In genomic region chr5:76451046-76451701, GRCh38 we compare ENCODE assay signal across 20 cellular contexts. TPM values are rescaled to one million over a fixed set of nuclear protein-coding genes. Genes with fewer than 3 reads are reported as not detected.
A peak's percentile ranks its signal among the peaks of the same experiment; 100 is the strongest.
DNase-seq lines count a peak whose midpoint lies in the region; ATAC-seq, FAIRE-seq and TF ChIP-seq lines count a peak whose summit lies in the region.
"Had no signal": no experiment of that assay in that cellular context is flagged by ENCODE, and none has a peak within 500 bp of the region (broad histone marks: within the 10 kb centered on the region; RNA-seq: fewer than 3 reads in every experiment).

No MANE protein-coding gene starts in this region.

- no peak for TF ChIP-seq RAD21 in K562 (CRISPR knock-in tag; conservative IDR thresholded peaks at IDR 0.05 in 1 of 2, IDR thresholded peaks at IDR 0.05 in 1 of 2)

- DNase-seq in activated naive CD8-positive, alpha-beta T cell treated with anti-CD3 and anti-CD28 coated beads for 36 hours, result no peak
- DNase-seq in K562 (ENCODE audit: extremely low read depth in 1 of 4, low spot score in 3 of 4), result no peak
- DNase-seq in stimulated activated naive B cell treated with anti-CD40 and anti-IgM and Interleukin-4, amounts not matched to agents 10 μg/mL and 1 μg/mL and 100 μg/mL, for 72 hours, result no peak
- DNase-seq in prostate gland (ENCODE audit: low spot score), result no peak
- DNase-seq in tibial nerve (ENCODE audit: low spot score in 2 of 2), result no peak
- no peak for DNase-seq in COR-L47 (lab: John Stamatoyannopoulos, UW)
- DNase-seq: activated naive CD4-positive, alpha-beta T cell treated with anti-CD3 and anti-CD28 coated beads for 36 hours; esophagus squamous epithelium; H7; KG1; NCI-H1436 treated with DMSO at 0.1 percent for 48 hours; NCI-H774; Peyer's patch; stimulated activated CD4-positive, alpha-beta T cell treated with anti-CD3 and anti-CD28 coated beads, Interleukin-4, amount 100 ng/mL, for 24 hours; SW 1271 had no signal

- H3K36me3 ChIP-seq in OCI-LY3 (replicated peaks; ENCODE audit: low read depth, low read length), result no peaks in the 10 kb centered on the region
- no peaks in the 10 kb centered on the region for H3K36me3 ChIP-seq in K562 (ENCODE audit: control insufficient read depth, insufficient read depth, low read length)
- no peaks in the 10 kb centered on the region for H3K36me3 ChIP-seq in prostate gland
- no peaks in the 10 kb centered on the region for H3K36me3 ChIP-seq in tibial nerve
- H3K36me3 ChIP-seq: breast epithelium, esophagus squamous epithelium, Peyer's patch had no signal

- no peak for TF ChIP-seq CTCF in OCI-LY3 (IDR thresholded peaks at IDR 0.05; ENCODE audit: low read depth, low read length)
- TF ChIP-seq CTCF in K562 (IDR thresholded peaks at IDR 0.05 in 2 of 3, conservative IDR thresholded peaks at IDR 0.05 in 1 of 3; ENCODE audit: insufficient read depth in 2 of 3, low read depth in 1 of 3, low read length in 3 of 3), result no peak
- TF ChIP-seq CTCF in prostate gland (IDR thresholded peaks at IDR 0.05), result no peak
- no peak for TF ChIP-seq CTCF in tibial nerve (IDR thresholded peaks at IDR 0.05)

- H3K9me1 ChIP-seq in K562 (ENCODE audit: control insufficient read depth, insufficient read depth, low read length), result no peaks in the 10 kb centered on the region

- peak overlapping the region; percentile 8 for H3K4me3 Mint-ChIP-seq in activated naive CD8-positive, alpha-beta T cell
- no peak overlapping the region for H3K4me3 Mint-ChIP-seq in activated naive CD8-positive, alpha-beta T cell treated with anti-CD3 and anti-CD28 coated beads for 36 hours
- peak overlapping the region in 1 of 2 donors; percentile 2 for H3K4me3 Mint-ChIP-seq in stimulated activated naive B cell treated with anti-CD40 and anti-IgM and Interleukin-4, amounts not matched to agents 10 μg/mL and 1 μg/mL and 100 μg/mL, for 72 hours
- H3K4me3 Mint-ChIP-seq: activated naive CD4-positive, alpha-beta T cell treated with anti-CD3 and anti-CD28 coated beads for 36 hours had no signal

- H3K4me1 ChIP-seq in OCI-LY3 (ENCODE audit: low read length), result peaks cover 8% of the 10 kb centered on the region
- peaks cover 0 to 8% of the 10 kb centered on the region in 2 experiments; a peak in 3 of 5 replicates for H3K4me1 ChIP-seq in K562 (replicated peaks in 1 of 2; ENCODE audit: control insufficient read depth in 2 of 2, insufficient read depth in 2 of 2, low read length in 2 of 2)
- no peaks in the 10 kb centered on the region for H3K4me1 ChIP-seq in prostate gland (replicated peaks)
- peaks cover 0 to 21% (median 13%) of the 10 kb centered on the region in 4 donors for H3K4me1 ChIP-seq in tibial nerve
- H3K4me1 ChIP-seq: breast epithelium had no signal

- H3K4me1 Mint-ChIP-seq in activated naive CD8-positive, alpha-beta T cell (ENCODE audit: low read depth), result peaks cover 49% of the 10 kb centered on the region
- peaks cover 28% of the 10 kb centered on the region for H3K4me1 Mint-ChIP-seq in activated naive CD8-positive, alpha-beta T cell treated with anti-CD3 and anti-CD28 coated beads for 36 hours
- peaks cover 8 to 16% of the 10 kb centered on the region in 2 donors for H3K4me1 Mint-ChIP-seq in stimulated activated naive B cell treated with anti-CD40 and anti-IgM and Interleukin-4, amounts not matched to agents 10 μg/mL and 1 μg/mL and 100 μg/mL, for 72 hours

- no peak overlapping the region for H3K27ac ChIP-seq in OCI-LY3 (ENCODE audit: low read length)
- no peak overlapping the region for H3K27ac ChIP-seq in K562 (ENCODE audit: extremely low read depth, low read depth, low read length)
- H3K27ac ChIP-seq in prostate gland, result no peak overlapping the region
- H3K27ac ChIP-seq in tibial nerve, result peak overlapping the region in 1 of 4 donors; percentile 57
- H3K27ac ChIP-seq: breast epithelium, esophagus squamous epithelium, HL-60, Peyer's patch had no signal

- WGBS in K562 (ENCODE audit: insufficient coverage, low coverage, missing lambda C conversion rate), result 22% methylated on average over 5 of the region's 6 CpGs
- WGBS in prostate gland, result 76% methylated on average over 6 of the region's 6 CpGs
- 51 to 75% methylated on average over 6 of the region's 6 CpGs for whole genome bisulfite sequencing in tibial nerve, 2 donors

- CTCF ChIA-PET in K562 (lab: Yijun Ruan, JAX; ENCODE audit: low intra/inter-chr PET ratio), result no interaction called here

- H3K9me3 ChIP-seq in OCI-LY3 (ENCODE audit: insufficient read depth, low read length) (no peaks in the 10 kb centered on the region), K562 (replicated peaks; ENCODE audit: control insufficient read depth, insufficient read depth, low read depth, low read length) (no peaks in the 10 kb centered on the region), prostate gland (no peaks in the 10 kb centered on the region), tibial nerve (no peaks in the 10 kb centered on the region)
- H3K9me3 ChIP-seq: breast epithelium, esophagus squamous epithelium, Peyer's patch had no signal

- no peaks in the 10 kb centered on the region for H3K9me3 Mint-ChIP-seq in activated naive CD8-positive, alpha-beta T cell (ENCODE audit: low read depth)
- peaks cover 3% of the 10 kb centered on the region for H3K9me3 Mint-ChIP-seq in activated naive CD8-positive, alpha-beta T cell treated with anti-CD3 and anti-CD28 coated beads for 36 hours
- H3K9me3 Mint-ChIP-seq in stimulated activated naive B cell treated with anti-CD40 and anti-IgM and Interleukin-4, amounts not matched to agents 10 μg/mL and 1 μg/mL and 100 μg/mL, for 72 hours, result no peaks in the 10 kb centered on the region
- H3K9me3 Mint-ChIP-seq: activated naive CD4-positive, alpha-beta T cell treated with anti-CD3 and anti-CD28 coated beads for 36 hours had no signal

- TF ChIP-seq POLR2A in K562 (conservative IDR thresholded peaks at IDR 0.05), result no peak
- TF ChIP-seq POLR2A in prostate gland (IDR thresholded peaks at IDR 0.05), result no peak
- no peak for TF ChIP-seq POLR2A in tibial nerve (IDR thresholded peaks at IDR 0.05)

- POLR2A ChIA-PET in K562 (lab: Yijun Ruan, JAX), result interaction anchor here (0.9 to 1.5 kb wide), 3 partner anchors 8 to 41 kb away, joined by 3 to 4 read pairs (median 3); no protein-coding TSS in a partner anchor

- H3K4me3 ChIP-seq in OCI-LY3 (ENCODE audit: low read length) (no peak overlapping the region), K562 (no peak overlapping the region), prostate gland (no peak overlapping the region), tibial nerve (no peak overlapping the region)
- H3K4me3 ChIP-seq: breast epithelium, esophagus squamous epithelium, Peyer's patch had no signal

- peak overlapping the region; percentile 11 for H3K27ac Mint-ChIP-seq in activated naive CD8-positive, alpha-beta T cell
- H3K27ac Mint-ChIP-seq in activated naive CD8-positive, alpha-beta T cell treated with anti-CD3 and anti-CD28 coated beads for 36 hours, result no peak overlapping the region
- H3K27ac Mint-ChIP-seq in stimulated activated naive B cell treated with anti-CD40 and anti-IgM and Interleukin-4, amounts not matched to agents 10 μg/mL and 1 μg/mL and 100 μg/mL, for 72 hours, result no peak overlapping the region
- H3K27ac Mint-ChIP-seq: activated naive CD4-positive, alpha-beta T cell treated with anti-CD3 and anti-CD28 coated beads for 36 hours had no signal

- H3K27me3 ChIP-seq in OCI-LY3 (ENCODE audit: low read depth, low read length), result no peaks in the 10 kb centered on the region
- no peaks in the 10 kb centered on the region for H3K27me3 ChIP-seq in K562 (ENCODE audit: control insufficient read depth in 2 of 2, insufficient read depth in 2 of 2, low read length in 2 of 2)
- no peaks in the 10 kb centered on the region for H3K27me3 ChIP-seq in prostate gland (replicated peaks; ENCODE audit: insufficient read depth)
- H3K27me3 ChIP-seq in tibial nerve, result no peaks in the 10 kb centered on the region
- H3K27me3 ChIP-seq: breast epithelium, Peyer's patch had no signal

- FAIRE-seq in K562 (lab: Jason Lieb, UNC), result no peak
- FAIRE-seq: GM18507 had no signal

- ATAC-seq in K562, result no peak
- peak; percentile 38 to 39 for ATAC-seq in stimulated activated naive B cell treated with anti-CD40 and anti-IgM and Interleukin-4, amounts not matched to agents 10 μg/mL and 1 μg/mL and 100 μg/mL, for 72 hours (replicated peaks)

- no peaks in the 10 kb centered on the region for H3K79me2 ChIP-seq in OCI-LY3 (ENCODE audit: low read length)
- H3K79me2 ChIP-seq in K562 (ENCODE audit: control insufficient read depth, insufficient read depth, low read length), result no peaks in the 10 kb centered on the region

- intact Hi-C loops in K562 (cut with micrococcal nuclease) (no loop called here), prostate gland (cut with DNase I) (no loop called here)

- no peak overlapping the region for H3K9ac ChIP-seq in OCI-LY3 (ENCODE audit: low read length)
- no peak overlapping the region for H3K9ac ChIP-seq in K562 (ENCODE audit: insufficient read depth in 1 of 2, low read depth in 2 of 2, low read length in 2 of 2)

- H3K27me3 Mint-ChIP-seq in activated naive CD8-positive, alpha-beta T cell, result no peaks in the 10 kb centered on the region
- H3K27me3 Mint-ChIP-seq in activated naive CD8-positive, alpha-beta T cell treated with anti-CD3 and anti-CD28 coated beads for 36 hours, result no peaks in the 10 kb centered on the region
- no peaks in the 10 kb centered on the region for H3K27me3 Mint-ChIP-seq in stimulated activated naive B cell treated with anti-CD40 and anti-IgM and Interleukin-4, amounts not matched to agents 10 μg/mL and 1 μg/mL and 100 μg/mL, for 72 hours

- peaks cover 28% of the 10 kb centered on the region for H3K36me3 Mint-ChIP-seq in activated naive CD8-positive, alpha-beta T cell
- H3K36me3 Mint-ChIP-seq in activated naive CD8-positive, alpha-beta T cell treated with anti-CD3 and anti-CD28 coated beads for 36 hours, result peaks cover 24% of the 10 kb centered on the region
- H3K36me3 Mint-ChIP-seq in stimulated activated naive B cell treated with anti-CD40 and anti-IgM and Interleukin-4, amounts not matched to agents 10 μg/mL and 1 μg/mL and 100 μg/mL, for 72 hours, result no peaks in the 10 kb centered on the region

- in situ Hi-C loops in K562 (cut with MboI), result no loop called here

- TF ChIP-seq EP300 in K562 (IDR thresholded peaks at IDR 0.05; ENCODE audit: low read length), result no peak
- TF ChIP-seq EP300 in tibial nerve (IDR thresholded peaks at IDR 0.05), result no peak

- no peaks in the 10 kb centered on the region for H4K20me1 ChIP-seq in OCI-LY3 (ENCODE audit: insufficient read depth, low read length)
- H4K20me1 ChIP-seq in K562 (replicated peaks; ENCODE audit: control insufficient read depth, insufficient read depth, low read length), result no peaks in the 10 kb centered on the region

- no peak overlapping the region for H2AFZ ChIP-seq in OCI-LY3 (ENCODE audit: low read depth, low read length)
- H2AFZ ChIP-seq in K562 (ENCODE audit: low read depth, low read length), result no peak overlapping the region

- H3K4me2 ChIP-seq in OCI-LY3 (ENCODE audit: low read length) (peak overlapping the region; percentile 31; the same call in 1 of the 2 replicates), K562 (ENCODE audit: insufficient read depth, low read length) (no peak overlapping the region)

- BruUV-seq in K562 (replicated peaks; lab: Mats Ljungman, UMichigan), result no TSS peak

RNA-seq across cellular contexts. Expression of gene IQGAP2, which starts 48.1 kb away (rescaled TPM):
- 10 to 100 TPM; 30.3 to 30.6 TPM for total RNA-seq in activated naive CD8-positive, alpha-beta T cell treated with anti-CD3 and anti-CD28 coated beads for 36 hours
- 17.5 and 60.7 TPM in 2 replicates for total RNA-seq in K562 (2011; cell fraction: chromatin; rRNA removed; ENCODE audit: low replicate concordance)
- total RNA-seq in K562 (2011; cell fraction: nucleolus; rRNA removed), result 8.0 and 11.2 TPM in 2 replicates
- 14.3 and 24.7 TPM in 2 replicates for total RNA-seq in K562 (2011; cell fraction: nucleoplasm; rRNA removed)
- total RNA-seq in K562 (2014; rRNA removed) (13.6 and 15.6 TPM in 2 replicates), K562 (2014; rRNA removed; fragmentation: Illumina TruSeq; extraction: Trizol) (19.6 and 20.4 TPM in 2 replicates), K562 (2015; rRNA removed; fragmentation: Illumina TruSeq; extraction: Trizol) (19.4 and 20.6 TPM in 2 replicates), K562 (2021) (15.0 and 17.4 TPM in 2 replicates), prostate gland (10 to 100 TPM; 41.5 to 64.9 TPM), tibial nerve (10 to 100 TPM; 42.8 to 58.2 (median 52.3) TPM)
- polyA plus RNA-seq in K562 (2011; rRNA removed) (16.5 and 20.0 TPM in 2 replicates), K562 (2014; fragmentation: Illumina TruSeq; extraction: Trizol) (16.0 and 23.2 TPM in 2 replicates), K562 (2014; fragmentation: Nextera tagmentation; extraction: Ambion mirVana) (1 to 10 TPM; 8.7 to 8.8 TPM), K562 (2014; rRNA removed) (9.8 and 13.5 TPM in 2 replicates)
- 5.8 and 9.8 TPM in 2 replicates for polyA plus RNA-seq in K562 (2011; cell fraction: cytosol; rRNA removed)
- polyA plus RNA-seq in K562 (2011; cell fraction: nucleus; rRNA removed), result 10.4 and 16.0 TPM in 2 replicates
- polyA plus RNA-seq in K562 (2012), result 15.0 and 19.7 TPM in 2 replicates
- polyA minus RNA-seq in K562 (2011; rRNA and poly(A)+ RNA removed), result 34.7 and 48.2 TPM in 2 replicates
- 18.4 and 29.9 TPM in 2 replicates for polyA minus RNA-seq in K562 (2011; cell fraction: cytosol; rRNA and poly(A)+ RNA removed)
- polyA minus RNA-seq in K562 (2011; cell fraction: nucleus; rRNA and poly(A)+ RNA removed), result 12.9 and 26.5 TPM in 2 replicates
